Comparison of ENCODE assay signal across 26 cellular contexts in genomic region chr5:80389575-80389974, GRCh38. TPM values are rescaled to one million over a fixed set of nuclear protein-coding genes. Genes with fewer than 3 reads are reported as not detected.
DNase-seq lines count a peak whose midpoint lies in the region; ATAC-seq and TF ChIP-seq lines count a peak whose summit lies in the region.
"Had no signal": no experiment of that assay in that cellular context is flagged by ENCODE, and none has a peak within 500 bp of the region (broad histone marks: within the 10 kb centered on the region; RNA-seq: fewer than 3 reads in every experiment).

No MANE protein-coding gene starts in this region.

- H3K27me3 ChIP-seq in Peyer's patch (no peaks in the 10 kb centered on the region), heart right ventricle (peaks cover 0 to 7% (median 0%) of the 10 kb centered on the region in 7 donors), tibial artery (no peaks in the 10 kb centered on the region), thyroid gland (no peaks in the 10 kb centered on the region)
- H3K27me3 ChIP-seq: BLaER1, vagina had no signal

- H3K36me3 Mint-ChIP-seq in activated naive CD4-positive, alpha-beta T cell treated with anti-CD3 and anti-CD28 coated beads for 36 hours (ENCODE audit: low read depth) = no peaks in the 10 kb centered on the region

- H3K4me1 ChIP-seq in Peyer's patch (no peaks in the 10 kb centered on the region), heart right ventricle (no peaks in the 10 kb centered on the region), mucosa of descending colon (ENCODE audit: low read depth) (no peaks in the 10 kb centered on the region), tibial artery (no peaks in the 10 kb centered on the region), thyroid gland (no peaks in the 10 kb centered on the region)
- H3K4me1 ChIP-seq: BLaER1, vagina had no signal

- 64 to 75% methylated on average over 9 of the region's 9 CpGs for WGBS in heart right ventricle, 2 donors
- 54 to 57% methylated on average over 9 of the region's 9 CpGs for WGBS in thyroid gland, 2 donors

- TF ChIP-seq POLR2A in Peyer's patch (IDR thresholded peaks at IDR 0.05) (no peak), thyroid gland (IDR thresholded peaks at IDR 0.05) (no peak)

- CTCF ChIA-PET in activated naive CD4-positive, alpha-beta T cell treated with anti-CD3 and anti-CD28 coated beads for 36 hours (lab: Charles Lee) = interaction anchor here (0.6 kb wide), 1 partner anchor 543 kb away, joined by 3 read pairs; no protein-coding TSS in a partner anchor

- peaks cover 7% of the 10 kb centered on the region for H3K4me1 Mint-ChIP-seq in activated naive CD4-positive, alpha-beta T cell treated with anti-CD3 and anti-CD28 coated beads for 36 hours (ENCODE audit: low read depth)

- peaks cover 5% of the 10 kb centered on the region for H3K9me3 Mint-ChIP-seq in activated naive CD4-positive, alpha-beta T cell treated with anti-CD3 and anti-CD28 coated beads for 36 hours
- H3K9me3 Mint-ChIP-seq: neural crest cell had no signal

- H3K27me3 Mint-ChIP-seq in activated naive CD4-positive, alpha-beta T cell treated with anti-CD3 and anti-CD28 coated beads for 36 hours (ENCODE audit: low read depth) = peaks cover 17% of the 10 kb centered on the region
- H3K27me3 Mint-ChIP-seq: progenitor cell of endocrine pancreas had no signal

- H3K36me3 ChIP-seq in Peyer's patch (no peaks in the 10 kb centered on the region), heart right ventricle (no peaks in the 10 kb centered on the region), mucosa of descending colon (ENCODE audit: low read depth) (no peaks in the 10 kb centered on the region), tibial artery (no peaks in the 10 kb centered on the region), thyroid gland (no peaks in the 10 kb centered on the region)
- H3K36me3 ChIP-seq: BLaER1, vagina had no signal

- intact Hi-C loops in heart right ventricle (cut with DNase I) (no loop called here), mucosa of descending colon (cut with DNase I, micrococcal nuclease) (no loop called here), tibial artery (cut with DNase I; ENCODE audit: low total_unique reads) (no loop called here), thyroid gland (cut with DNase I) (no loop called here)
- intact Hi-C loops in activated naive CD4-positive, alpha-beta T cell treated with anti-CD3 and anti-CD28 coated beads for 36 hours (cut with micrococcal nuclease) = no loop called here

- DNase-seq in Peyer's patch = peak in 2 of 3 donors; percentile 20 to 56
- peak; percentile 16 to 27 for DNase-seq in heart right ventricle
- DNase-seq in mucosa of descending colon = peak; percentile 37 to 50 (median 38)
- DNase-seq in tibial artery = peak; percentile 47 to 69
- no peak for DNase-seq in NCI-H1694 treated with DMSO at 0.1 percent for 48 hours (lab: John Stamatoyannopoulos, UW)
- no peak for DNase-seq in activated naive CD4-positive, alpha-beta T cell treated with anti-CD3 and anti-CD28 coated beads for 36 hours
- no peak for DNase-seq in thyroid gland
- DNase-seq: activated CD4-positive, alpha-beta T cell treated with anti-CD3 and anti-CD28 coated beads, Interleukin-2, amount 50 U/mL, for 48 hours; activated naive CD4-positive, alpha-beta T cell; COR-L47; foreskin melanocyte; H9; mammary epithelial cell; MM.1S; NCI-H2081; NCI-H2227 treated with DMSO at 0.1 percent for 48 hours; NCI-H526; stimulated activated CD4-positive, alpha-beta T cell treated with anti-CD3 and anti-CD28 coated beads, Interleukin-15, amount 100 ng/mL, for 24 hours; stimulated activated naive CD4-positive, alpha-beta T cell had no signal

- no peak overlapping the region for H3K4me3 Mint-ChIP-seq in activated naive CD4-positive, alpha-beta T cell treated with anti-CD3 and anti-CD28 coated beads for 36 hours
- H3K4me3 Mint-ChIP-seq: central memory CD8-positive, alpha-beta T cell; H9; neural crest cell; T-helper 1 cell treated with Interleukin-12 subunit alpha and Interleukin-12 subunit beta and Interleukin-4 antibody, amounts not matched to agents 30 μg/mL and 1 μg/mL, for 36 hours had no signal

- no peak overlapping the region for H3K27ac ChIP-seq in Peyer's patch
- no peak overlapping the region for H3K27ac ChIP-seq in heart right ventricle
- H3K27ac ChIP-seq in tibial artery = no peak overlapping the region
- no peak overlapping the region for H3K27ac ChIP-seq in thyroid gland
- H3K27ac ChIP-seq: BLaER1, vagina had no signal

- TF ChIP-seq CTCF in Peyer's patch (IDR thresholded peaks at IDR 0.05) (no peak), heart right ventricle (IDR thresholded peaks at IDR 0.05) (no peak), mucosa of descending colon (IDR thresholded peaks at IDR 0.05) (no peak), tibial artery (IDR thresholded peaks at IDR 0.05) (no peak), thyroid gland (IDR thresholded peaks at IDR 0.05) (no peak)

- H3K27ac Mint-ChIP-seq in activated naive CD4-positive, alpha-beta T cell treated with anti-CD3 and anti-CD28 coated beads for 36 hours = no peak overlapping the region
- H3K27ac Mint-ChIP-seq: progenitor cell of endocrine pancreas; T-helper 1 cell treated with Interleukin-12 subunit alpha and Interleukin-12 subunit beta and Interleukin-4 antibody, amounts not matched to agents 30 μg/mL and 1 μg/mL, for 36 hours had no signal

- ATAC-seq in heart right ventricle (no peak), mucosa of descending colon (no peak)
- ATAC-seq: SK-N-SH treated with all-trans-retinoic acid at 6 μM for 48 hours had no signal

- H3K4me3 ChIP-seq in Peyer's patch (no peak overlapping the region), heart right ventricle (peak overlapping the region in 2 of 10 donors; percentile 11 to 30), mucosa of descending colon (no peak overlapping the region), tibial artery (no peak overlapping the region), thyroid gland (replicated peaks in 1 of 3) (no peak overlapping the region)
- H3K4me3 ChIP-seq: BLaER1, vagina had no signal

- no peaks in the 10 kb centered on the region for H3K9me3 ChIP-seq in Peyer's patch
- H3K9me3 ChIP-seq in heart right ventricle = peaks cover 0 to 24% (median 4%) of the 10 kb centered on the region in 11 donors
- no peaks in the 10 kb centered on the region for H3K9me3 ChIP-seq in mucosa of descending colon
- H3K9me3 ChIP-seq in tibial artery = no peaks in the 10 kb centered on the region
- H3K9me3 ChIP-seq in thyroid gland = no peaks in the 10 kb centered on the region
- H3K9me3 ChIP-seq: vagina had no signal

RNA-seq across cellular contexts. Expression of gene ZFYVE16, which starts 18.3 kb away (rescaled TPM):
- total RNA-seq in Peyer's patch = 10 to 100 TPM; 18.2 to 32.2 (median 28.8) TPM
- 10 to 100 TPM; 27.0 to 52.6 (median 44.0) TPM for total RNA-seq in heart right ventricle
- polyA plus RNA-seq in heart right ventricle = 10 to 100 TPM in 1 of 2 donors, 1 to 10 TPM in 1; 8.3 to 42.5 TPM
- total RNA-seq in mucosa of descending colon = 10 to 100 TPM; 32.4 to 56.9 (median 52.2) TPM
- total RNA-seq in activated naive CD4-positive, alpha-beta T cell treated with anti-CD3 and anti-CD28 coated beads for 36 hours = 10 to 100 TPM in 1 of 2 experiments, 1 to 10 TPM in 1; 8.0 to 10.3 TPM
- 10 to 100 TPM; 31.8 to 64.7 (median 45.2) TPM for total RNA-seq in thyroid gland

Comparison
In these comparisons a context has a peak if more than half of its experiments do, and no peak if none do; other contexts are left out.
1. DNase-seq: peak in Peyer's patch (2 of 3), heart right ventricle (2 of 2), mucosa of descending colon (3 of 3) and tibial artery (2 of 2); none in NCI-H1694 treated with DMSO at 0.1 percent for 48 hours (single experiment), activated naive CD4-positive, alpha-beta T cell treated with anti-CD3 and anti-CD28 coated beads for 36 hours (single experiment) and thyroid gland (0 of 2).